ENCODE assay signal across 1 cellular context in genomic region chr6:85460951-85461805, GRCh38.
TF ChIP-seq lines count a peak whose summit lies in the region.

No MANE protein-coding gene starts in this region.

TF ChIP-seq in HepG2, 621 proteins besides CTCF, POLR2A, EP300 and RAD21 (continued from another document and continues in another):
- no peak for TF ChIP-seq CEBPZ (IDR thresholded peaks at IDR 0.05; ENCODE audit: low read length)
- TF ChIP-seq MAX (IDR thresholded peaks at IDR 0.05), result no peak
- TF ChIP-seq ZNF552 (CRISPR knock-in tag; IDR thresholded peaks at IDR 0.05; ENCODE audit: borderline replicate concordance), result no peak
- no peak for TF ChIP-seq HNRNPH1 (optimal IDR thresholded peaks at IDR 0.05; ENCODE audit: low read depth, low read length)
- no peak for TF ChIP-seq ZNF761 (CRISPR knock-in tag; conservative IDR thresholded peaks at IDR 0.05)
- TF ChIP-seq ARID5B (CRISPR knock-in tag; IDR thresholded peaks at IDR 0.05), result peak; percentile 60; the same call in 1 of the 2 replicates
- no peak for TF ChIP-seq ZNF335 (CRISPR knock-in tag; IDR thresholded peaks at IDR 0.05)
- TF ChIP-seq SOX6 (IDR thresholded peaks at IDR 0.05), result no peak
- peak; percentile 62; the same call in 1 of the 2 replicates for TF ChIP-seq SOX6 (CRISPR knock-in tag; IDR thresholded peaks at IDR 0.05)
- no peak for TF ChIP-seq ZNF496 (CRISPR knock-in tag; IDR thresholded peaks at IDR 0.05; ENCODE audit: insufficient replicate concordance)
- no peak for TF ChIP-seq MYC (CRISPR knock-in tag; IDR thresholded peaks at IDR 0.05; ENCODE audit: borderline replicate concordance)
- TF ChIP-seq MIXL1 (CRISPR knock-in tag; IDR thresholded peaks at IDR 0.05), result no peak
- no peak for TF ChIP-seq ZNF800 (CRISPR knock-in tag; IDR thresholded peaks at IDR 0.05)
- no peak for TF ChIP-seq ZNF484 (CRISPR knock-in tag; IDR thresholded peaks at IDR 0.05; ENCODE audit: borderline replicate concordance, low read depth)
- TF ChIP-seq ZNF264 (CRISPR knock-in tag; IDR thresholded peaks at IDR 0.05), result peak; percentile 84; the same call in 1 of the 2 replicates
- TF ChIP-seq AKAP8 (CRISPR knock-in tag; IDR thresholded peaks at IDR 0.05), result no peak
- TF ChIP-seq ZNF772 (CRISPR knock-in tag; IDR thresholded peaks at IDR 0.05), result no peak
- TF ChIP-seq TBP (CRISPR knock-in tag; IDR thresholded peaks at IDR 0.05), result no peak
- no peak for TF ChIP-seq ZNF235 (CRISPR knock-in tag; IDR thresholded peaks at IDR 0.05; ENCODE audit: borderline replicate concordance)
- TF ChIP-seq ZNF776 (CRISPR knock-in tag; IDR thresholded peaks at IDR 0.05), result no peak
- peak; percentile 9; the same call in 1 of the 2 replicates for TF ChIP-seq ZFY (CRISPR knock-in tag; IDR thresholded peaks at IDR 0.05)
- TF ChIP-seq ATAD3A (CRISPR knock-in tag; IDR thresholded peaks at IDR 0.05), result no peak
- TF ChIP-seq ZNF710 (CRISPR knock-in tag; IDR thresholded peaks at IDR 0.05; ENCODE audit: borderline replicate concordance), result peak; percentile 46; the same call in 1 of the 2 replicates
- TF ChIP-seq FOXO4 (CRISPR knock-in tag; conservative IDR thresholded peaks at IDR 0.05), result no peak
- no peak for TF ChIP-seq NFE2L1 (CRISPR knock-in tag; IDR thresholded peaks at IDR 0.05; ENCODE audit: borderline replicate concordance)
- no peak for TF ChIP-seq TBX3 (IDR thresholded peaks at IDR 0.05; ENCODE audit: borderline replicate concordance)
- TF ChIP-seq ZNF616 (CRISPR knock-in tag; IDR thresholded peaks at IDR 0.05; ENCODE audit: low read depth), result no peak
- TF ChIP-seq HNF4A (CRISPR knock-in tag; IDR thresholded peaks at IDR 0.05), result no peak
- no peak for TF ChIP-seq PAWR (CRISPR knock-in tag; IDR thresholded peaks at IDR 0.05; ENCODE audit: borderline replicate concordance)
- no peak for TF ChIP-seq NAIF1 (CRISPR knock-in tag; IDR thresholded peaks at IDR 0.05; ENCODE audit: borderline replicate concordance)
- TF ChIP-seq PHF21A (CRISPR knock-in tag; IDR thresholded peaks at IDR 0.05), result 0 out of 2 replicates have a peak, but pooled peaks have one; percentile 24
- no peak for TF ChIP-seq ADNP (CRISPR knock-in tag; IDR thresholded peaks at IDR 0.05)
- TF ChIP-seq ZNF513 (CRISPR knock-in tag; conservative IDR thresholded peaks at IDR 0.05), result no peak
- peak; percentile 41 for TF ChIP-seq CEBPG (CRISPR knock-in tag; IDR thresholded peaks at IDR 0.05)
- no peak for TF ChIP-seq YY1 (IDR thresholded peaks at IDR 0.05; ENCODE audit: insufficient read depth, insufficient replicate concordance, low read depth, low read length)
- TF ChIP-seq ZNF430 (CRISPR knock-in tag; IDR thresholded peaks at IDR 0.05), result no peak
- TF ChIP-seq CEBPB (IDR thresholded peaks at IDR 0.05; ENCODE audit: borderline replicate concordance, low read depth, low read length), result peak; percentile 23; the same call in 1 of the 2 replicates
- no peak for TF ChIP-seq ZBTB43 (CRISPR knock-in tag; conservative IDR thresholded peaks at IDR 0.05)
- TF ChIP-seq U2AF1 (optimal IDR thresholded peaks at IDR 0.05; ENCODE audit: low read depth, low read length), result no peak
- TF ChIP-seq MEF2D (CRISPR knock-in tag; IDR thresholded peaks at IDR 0.05), result 0 out of 2 replicates have a peak, but pooled peaks have one; percentile 52
- TF ChIP-seq ZSCAN21 (CRISPR knock-in tag; IDR thresholded peaks at IDR 0.05; ENCODE audit: borderline replicate concordance), result no peak
- no peak for TF ChIP-seq DMTF1 (CRISPR knock-in tag; IDR thresholded peaks at IDR 0.05)
- TF ChIP-seq SKI (IDR thresholded peaks at IDR 0.05; ENCODE audit: partially characterized antibody), result no peak
- 0 out of 2 replicates have a peak, but pooled peaks have one; percentile 13 for TF ChIP-seq THAP11 (CRISPR knock-in tag; IDR thresholded peaks at IDR 0.05)
- peak; percentile 38; the same call in 1 of the 2 replicates for TF ChIP-seq FOXA3 (CRISPR knock-in tag; IDR thresholded peaks at IDR 0.05)
- no peak for TF ChIP-seq KLF6 (CRISPR knock-in tag; IDR thresholded peaks at IDR 0.05)
- 0 out of 2 replicates have a peak, but pooled peaks have one; percentile 22 for TF ChIP-seq ZNF614 (CRISPR knock-in tag; IDR thresholded peaks at IDR 0.05; ENCODE audit: borderline replicate concordance)
